20 cellular contexts compared by ENCODE assay signal in genomic region chr12:89163918-89164317, GRCh38.
DNase-seq lines count a peak whose midpoint lies in the region; ATAC-seq and TF ChIP-seq lines count a peak whose summit lies in the region.
"Had no signal": no experiment of that assay in that cellular context is flagged by ENCODE, and none has a peak within 500 bp of the region (broad histone marks: within the 10 kb centered on the region; RNA-seq: fewer than 3 reads in every experiment).

No MANE protein-coding gene starts in this region.

- H3K9ac ChIP-seq in IMR-90 (ENCODE audit: low read depth, low read length) (no peak overlapping the region), colonic mucosa (ENCODE audit: low read depth in 2 of 2, low read length in 2 of 2) (no peak overlapping the region), muscle layer of colon (ENCODE audit: low read length) (no peak overlapping the region)

- no peak for ATAC-seq in IMR-90 (ENCODE audit: low read depth)
- no peak for ATAC-seq in HG02642 (IDR thresholded peaks at IDR 0.05; ENCODE audit: poor library complexity, unreplicated experiment)
- ATAC-seq: esophagus mucosa; stimulated activated memory B cell treated with anti-CD40 and anti-IgM and Interleukin-4, amounts not matched to agents 10 μg/mL and 1 μg/mL and 100 μg/mL, for 72 hours had no signal

- POLR2A ChIA-PET in IMR-90 (lab: Charles Lee; ENCODE audit: unreplicated experiment), result no interaction called here

- no peak overlapping the region for H4K8ac ChIP-seq in IMR-90 (ENCODE audit: low read depth in 2 of 2, low read length in 2 of 2)

- H2AFZ ChIP-seq in IMR-90 (replicated peaks; ENCODE audit: low read length, poor library complexity), result no peak overlapping the region

- H3K18ac ChIP-seq in IMR-90 (ENCODE audit: low read depth, low read length), result no peak overlapping the region; the same call in 1 of the 2 replicates

- H3K9me1 ChIP-seq in IMR-90 (ENCODE audit: insufficient read depth, low read length), result no peaks in the 10 kb centered on the region; the same call in 1 of the 2 replicates

- H3K56ac ChIP-seq in IMR-90 (ENCODE audit: extremely low read depth, insufficient read depth, low read length), result no peak overlapping the region

- no peak overlapping the region for H3K4me3 ChIP-seq in IMR-90 (ENCODE audit: insufficient read depth, low read depth, low read length)
- H3K4me3 ChIP-seq in colonic mucosa, result no peak overlapping the region
- H3K4me3 ChIP-seq in muscle layer of colon (ENCODE audit: low read depth in 1 of 2, low read length in 2 of 2), result no peak overlapping the region
- no peak overlapping the region for H3K4me3 ChIP-seq in vagina
- H3K4me3 ChIP-seq: heart left ventricle, ovary, Peyer's patch, smooth muscle cell had no signal

- intact Hi-C loops in IMR-90 (cut with micrococcal nuclease), result loop anchor here (5.0 kb wide), 1 partner anchor 298 kb away; no protein-coding TSS in a partner anchor
- intact Hi-C loops in colonic mucosa (cut with DNase I), result no loop called here
- intact Hi-C loops in vagina (cut with DNase I), result no loop called here

- no peak overlapping the region; the same call in 1 of the 2 replicates for H3K23ac ChIP-seq in IMR-90 (ENCODE audit: low read depth, low read length)

- dilution Hi-C loops in IMR-90 (cut with HindIII; ENCODE audit: low sequenced_read_pairs, unreplicated experiment), result no loop called here

- H2AK9ac ChIP-seq in IMR-90 (replicated peaks; ENCODE audit: low read depth, low read length, poor library complexity), result no peak overlapping the region

- peak overlapping the region; percentile 14; the same call in 1 of the 3 replicates for H2BK15ac ChIP-seq in IMR-90 (ENCODE audit: low read depth, low read length)

- peaks cover 6% of the 10 kb centered on the region for H3K4me1 ChIP-seq in IMR-90 (ENCODE audit: control insufficient read depth, insufficient read depth, low read length)
- H3K4me1 ChIP-seq in colonic mucosa, result no peaks in the 10 kb centered on the region
- H3K4me1 ChIP-seq in muscle layer of colon (ENCODE audit: insufficient read depth, low read length), result peaks cover 66% of the 10 kb centered on the region
- peaks cover 38% of the 10 kb centered on the region for H3K4me1 ChIP-seq in vagina

- TF ChIP-seq RAD21 in IMR-90 (IDR thresholded peaks at IDR 0.05; ENCODE audit: low read length), result no peak

- H3K9me3 ChIP-seq in IMR-90 (ENCODE audit: control insufficient read depth, insufficient read depth, low read length) (no peaks in the 10 kb centered on the region), colonic mucosa (no peaks in the 10 kb centered on the region), muscle layer of colon (ENCODE audit: low read length) (no peaks in the 10 kb centered on the region), vagina (no peaks in the 10 kb centered on the region)
- H3K9me3 ChIP-seq: heart left ventricle, ovary, Peyer's patch had no signal

- no peak overlapping the region for H4K91ac ChIP-seq in IMR-90 (ENCODE audit: insufficient read depth, low read depth, low read length)

- CTCF ChIA-PET in IMR-90 (lab: Yijun Ruan, JAX), result no interaction called here

- no peaks in the 10 kb centered on the region for H3K79me1 ChIP-seq in IMR-90 (ENCODE audit: low read depth in 1 of 2, low read length in 2 of 2)

- H3K4me2 ChIP-seq in IMR-90 (ENCODE audit: low read depth, low read length), result no peak overlapping the region

- no peak overlapping the region; the same call in 1 of the 2 replicates for H3K14ac ChIP-seq in IMR-90 (replicated peaks; ENCODE audit: low read depth, low read length)

- H2BK120ac ChIP-seq in IMR-90 (ENCODE audit: low read depth, low read length), result no peak overlapping the region

- H3K36me3 ChIP-seq in IMR-90 (ENCODE audit: control insufficient read depth, insufficient read depth, low read length), result no peaks in the 10 kb centered on the region
- H3K36me3 ChIP-seq in colonic mucosa, result no peaks in the 10 kb centered on the region
- no peaks in the 10 kb centered on the region for H3K36me3 ChIP-seq in muscle layer of colon (ENCODE audit: insufficient read depth, low read length)
- no peaks in the 10 kb centered on the region for H3K36me3 ChIP-seq in vagina
- H3K36me3 ChIP-seq: heart left ventricle, ovary, Peyer's patch had no signal

- no peak overlapping the region; the same call in 1 of the 2 replicates for H2AK5ac ChIP-seq in IMR-90 (ENCODE audit: low read depth, low read length)

- H4K5ac ChIP-seq in IMR-90 (ENCODE audit: low read depth, low read length), result no peak overlapping the region

- no peak overlapping the region for H2BK5ac ChIP-seq in IMR-90 (ENCODE audit: low read depth, low read length, poor library complexity, severe bottlenecking)

- H2BK20ac ChIP-seq in IMR-90 (ENCODE audit: low read depth, low read length), result 0 out of 2 replicates have a peak overlapping the region, but pooled peaks have one; percentile 43

- no peaks in the 10 kb centered on the region for H4K20me1 ChIP-seq in IMR-90 (ENCODE audit: insufficient read depth, low read length)

- WGBS in IMR-90 (ENCODE audit: extremely low coverage in 2 of 2, insufficient read length in 1 of 2), 2 experiments, result no CpG with 5 or more reads among the region's 1 CpG

- BruUV-seq in IMR-90 (replicated peaks; lab: Mats Ljungman, UMichigan), result no TSS peak

- TF ChIP-seq CTCF in IMR-90 (conservative IDR thresholded peaks at IDR 0.05; ENCODE audit: low read depth, low read length) (no peak), colonic mucosa (IDR thresholded peaks at IDR 0.05) (no peak), vagina (IDR thresholded peaks at IDR 0.05) (no peak)

- in situ Hi-C loops in IMR-90 (cut with MboI; ENCODE audit: low sequenced_read_pairs), result no loop called here

- peak; percentile 2 to 9 for DNase-seq in AML-193 (lab: John Stamatoyannopoulos, UW)
- DNase-seq in IMR-90, result no peak
- no peak for DNase-seq in colonic mucosa
- DNase-seq in vagina (ENCODE audit: extremely low spot score in 2 of 2), result no peak
- DNase-seq in DMS79 treated with DMSO at 0.1 percent for 48 hours (lab: John Stamatoyannopoulos, UW), result no peak
- no peak for DNase-seq in NCI-H510A treated with DMSO at 0.1 percent for 48 hours (lab: John Stamatoyannopoulos, UW)
- DNase-seq: activated gamma-delta T cell, aorta, heart left ventricle, HFFc6, islet precursor cell, NCI-H1930, NCI-H748 treated with DMSO at 0.1 percent for 48 hours, ovary, Peyer's patch had no signal

- TF ChIP-seq POLR2A in IMR-90 (IDR thresholded peaks at IDR 0.05; ENCODE audit: low read depth, low read length) (no peak), vagina (IDR thresholded peaks at IDR 0.05) (no peak)

- no peaks in the 10 kb centered on the region for H3K27me3 ChIP-seq in IMR-90 (ENCODE audit: control insufficient read depth, insufficient read depth, low read length)
- H3K27me3 ChIP-seq in colonic mucosa, result no peaks in the 10 kb centered on the region
- H3K27me3 ChIP-seq in muscle layer of colon (ENCODE audit: control insufficient read depth in 1 of 2, insufficient read depth in 2 of 2, low read length in 2 of 2), result no peaks in the 10 kb centered on the region
- H3K27me3 ChIP-seq in vagina, result no peaks in the 10 kb centered on the region
- H3K27me3 ChIP-seq: heart left ventricle, ovary, Peyer's patch had no signal

- H3K27ac ChIP-seq in IMR-90 (ENCODE audit: insufficient read depth, low read length), result no peak overlapping the region
- peak overlapping the region; percentile 8 for H3K27ac ChIP-seq in colonic mucosa
- peak overlapping the region; percentile 54 for H3K27ac ChIP-seq in muscle layer of colon (ENCODE audit: low read depth, low read length)
- no peak overlapping the region for H3K27ac ChIP-seq in vagina
- H3K27ac ChIP-seq: ovary had no signal

- no peak overlapping the region for H3K4ac ChIP-seq in IMR-90 (ENCODE audit: low read depth, low read length)

TF ChIP-seq in IMR-90, 13 proteins besides CTCF, POLR2A, EP300 and RAD21:
- TF ChIP-seq MXI1 (IDR thresholded peaks at IDR 0.05; ENCODE audit: borderline replicate concordance, low read depth, low read length) (no peak), MAZ (IDR thresholded peaks at IDR 0.05; ENCODE audit: borderline replicate concordance, low read depth, low read length) (no peak), CHD1 (IDR thresholded peaks at IDR 0.05; ENCODE audit: low read depth, low read length) (no peak), USF2 (IDR thresholded peaks at IDR 0.05; ENCODE audit: low read depth, low read length) (no peak), BHLHE40 (IDR thresholded peaks at IDR 0.05; ENCODE audit: low read depth, low read length) (no peak), NFE2L2 (IDR thresholded peaks at IDR 0.05; ENCODE audit: low read depth, low read length) (no peak), RCOR1 (IDR thresholded peaks at IDR 0.05; ENCODE audit: insufficient replicate concordance, low read length) (no peak), SMC3 (IDR thresholded peaks at IDR 0.05; ENCODE audit: low read depth, low read length) (no peak), FOS (IDR thresholded peaks at IDR 0.05; ENCODE audit: low read depth, low read length) (no peak), CEBPB (IDR thresholded peaks at IDR 0.05; ENCODE audit: low read depth, low read length) (no peak), RFX5 (IDR thresholded peaks at IDR 0.05; ENCODE audit: low read depth, low read length) (no peak), MAFK (IDR thresholded peaks at IDR 0.05; ENCODE audit: low read depth, low read length) (no peak)
- TF ChIP-seq, protein P1, sequence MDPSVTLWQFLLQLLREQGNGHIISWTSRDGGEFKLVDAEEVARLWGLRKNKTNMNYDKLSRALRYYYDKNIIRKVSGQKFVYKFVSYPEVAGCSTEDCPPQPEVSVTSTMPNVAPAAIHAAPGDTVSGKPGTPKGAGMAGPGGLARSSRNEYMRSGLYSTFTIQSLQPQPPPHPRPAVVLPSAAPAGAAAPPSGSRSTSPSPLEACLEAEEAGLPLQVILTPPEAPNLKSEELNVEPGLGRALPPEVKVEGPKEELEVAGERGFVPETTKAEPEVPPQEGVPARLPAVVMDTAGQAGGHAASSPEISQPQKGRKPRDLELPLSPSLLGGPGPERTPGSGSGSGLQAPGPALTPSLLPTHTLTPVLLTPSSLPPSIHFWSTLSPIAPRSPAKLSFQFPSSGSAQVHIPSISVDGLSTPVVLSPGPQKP (IDR thresholded peaks at IDR 0.05; ENCODE audit: borderline replicate concordance, low read depth, low read length), result no peak

Comparison
In these comparisons a context has a peak if more than half of its experiments do, and no peak if none do; other contexts are left out.
1. DNase-seq: peak in AML-193 (2 of 2); none in IMR-90 (single experiment), colonic mucosa (single experiment), vagina (0 of 2), DMS79 treated with DMSO at 0.1 percent for 48 hours (single experiment) and NCI-H510A treated with DMSO at 0.1 percent for 48 hours (single experiment).
2. H3K27ac ChIP-seq: peak in colonic mucosa (single experiment) and muscle layer of colon (single experiment); none in IMR-90 (single experiment) and vagina (single experiment).